ENCODE assay signal across 8 cellular contexts in genomic region chr16:57941016-57941656, GRCh38. TPM values are rescaled to one million over a fixed set of nuclear protein-coding genes. Genes with fewer than 3 reads are reported as not detected.
A peak's percentile ranks its signal among the peaks of the same experiment; 100 is the strongest.
DNase-seq lines count a peak whose midpoint lies in the region; ATAC-seq and TF ChIP-seq lines count a peak whose summit lies in the region.
"Had no signal": no experiment of that assay in that cellular context is flagged by ENCODE, and none has a peak within 500 bp of the region (broad histone marks: within the 10 kb centered on the region; RNA-seq: fewer than 3 reads in every experiment).

No MANE protein-coding gene starts in this region.

- no peaks in the 10 kb centered on the region for H3K27me3 ChIP-seq in MG63
- peaks cover 0 to 24% (median 0%) of the 10 kb centered on the region in 3 donors for H3K27me3 ChIP-seq in stomach
- no peaks in the 10 kb centered on the region for H3K27me3 ChIP-seq in uterus
- no peaks in the 10 kb centered on the region for H3K27me3 ChIP-seq in MM.1S (replicated peaks; ENCODE audit: insufficient read depth, low read length)

- WGBS in stomach, 5 donors = 25 to 36% (median 26%) methylated on average over 9 to 11 of the region's 11 CpGs

- DNase-seq in MG63 (peak; percentile 94), RWPE1 (ENCODE audit: low spot score) (peak; percentile 41), fibroblast of pulmonary artery (ENCODE audit: low read depth) (peak; percentile 54), stomach (peak; percentile 94), uterus (no peak), MM.1S (no peak)

- H3F3A ChIP-seq in MM.1S (ENCODE audit: insufficient read depth, low read length) = no peaks in the 10 kb centered on the region

- H3K4me2 ChIP-seq in MM.1S (ENCODE audit: low read depth, low read length) = no peak overlapping the region

- no peak overlapping the region for H3K4me3 ChIP-seq in MG63
- no peak overlapping the region for H3K4me3 ChIP-seq in fibroblast of pulmonary artery (replicated peaks; ENCODE audit: low read depth, low read length)
- H3K4me3 ChIP-seq in stomach = no peak overlapping the region
- no peak overlapping the region for H3K4me3 ChIP-seq in uterus
- H3K4me3 ChIP-seq in MM.1S (ENCODE audit: low read length) = no peak overlapping the region

- peak overlapping the region; percentile 94 for H3K27ac ChIP-seq in RWPE1
- H3K27ac ChIP-seq in stomach = no peak overlapping the region
- no peak overlapping the region for H3K27ac ChIP-seq in uterus
- no peak overlapping the region for H3K27ac ChIP-seq in MM.1S (ENCODE audit: low read length)

- no peak overlapping the region for H2AFZ ChIP-seq in MM.1S (ENCODE audit: low read length)

- POLR2A ChIA-PET in RWPE1 (lab: Yijun Ruan, JAX; ENCODE audit: low non-redundant PET) = no interaction called here

- H3K9me2 ChIP-seq in MM.1S (replicated peaks; ENCODE audit: insufficient read depth, low read length) = no peaks in the 10 kb centered on the region

- H3K36me3 ChIP-seq in MG63 (no peaks in the 10 kb centered on the region), stomach (no peaks in the 10 kb centered on the region), uterus (no peaks in the 10 kb centered on the region), MM.1S (replicated peaks; ENCODE audit: insufficient read depth, low read length) (no peaks in the 10 kb centered on the region)

- no peak overlapping the region for H3K9ac ChIP-seq in MM.1S (ENCODE audit: low read length)

- H3K79me2 ChIP-seq in MM.1S (ENCODE audit: low read length) = no peaks in the 10 kb centered on the region

- TF ChIP-seq CTCF in RWPE1 (conservative IDR thresholded peaks at IDR 0.05; ENCODE audit: low read depth) (no peak), fibroblast of pulmonary artery (IDR thresholded peaks at IDR 0.05; ENCODE audit: low read length, missing control alignments) (no peak), stomach (IDR thresholded peaks at IDR 0.05) (no peak), uterus (IDR thresholded peaks at IDR 0.05) (no peak), MM.1S (IDR thresholded peaks at IDR 0.05; ENCODE audit: low read length) (no peak)

- no peak for TF ChIP-seq EP300 in stomach (IDR thresholded peaks at IDR 0.05)

- no peak for ATAC-seq in HG02970 (IDR thresholded peaks at IDR 0.05; ENCODE audit: low FRiP score, unreplicated experiment)

- H3K9me3 ChIP-seq in MG63 (no peaks in the 10 kb centered on the region), stomach (no peaks in the 10 kb centered on the region), uterus (no peaks in the 10 kb centered on the region), MM.1S (replicated peaks; ENCODE audit: insufficient read depth, low read length) (no peaks in the 10 kb centered on the region)

- CTCF ChIA-PET in RWPE1 (lab: Yijun Ruan, JAX) = no interaction called here

- intact Hi-C loops in stomach (cut with DNase I; ENCODE audit: low total_unique reads) = no loop called here
- intact Hi-C loops in uterus (cut with DNase I; ENCODE audit: low total_unique reads) = no loop called here

- TF ChIP-seq POLR2A in stomach (IDR thresholded peaks at IDR 0.05) (no peak), uterus (IDR thresholded peaks at IDR 0.05) (no peak)

- H4K20me1 ChIP-seq in MM.1S (ENCODE audit: insufficient read depth, low read length) = no peaks in the 10 kb centered on the region

- peaks cover 11 to 30% (median 15%) of the 10 kb centered on the region in 4 donors for H3K4me1 ChIP-seq in stomach
- no peaks in the 10 kb centered on the region for H3K4me1 ChIP-seq in uterus
- no peaks in the 10 kb centered on the region for H3K4me1 ChIP-seq in MM.1S (ENCODE audit: low read length)

RNA-seq across cellular contexts. Expression of gene CNGB1, which starts 29.8 kb away (rescaled TPM):
- total RNA-seq in MG63 (2014; rRNA removed; shearing (Covaris generic); ENCODE audit: low replicate concordance) = not detected in 2 replicates
- 10 to 100 TPM in 1 of 5 donors, under 1 TPM in 1, not detected in 3; 0.73 to 18.0 TPM for total RNA-seq in stomach
- polyA plus RNA-seq in stomach = under 1 TPM in 1 of 3 donors, not detected in 2; 0.08 TPM
- total RNA-seq in uterus = not detected
- total RNA-seq: chondrocyte had no signal

RNA-seq across cellular contexts. Expression of gene ZNF319, which starts 59.3 kb away (rescaled TPM):
- 9.3 and 15.5 TPM in 2 replicates for total RNA-seq in MG63 (2014; rRNA removed; shearing (Covaris generic); ENCODE audit: low replicate concordance)
- total RNA-seq in stomach (10 to 100 TPM in 1 of 5 donors, 1 to 10 TPM in 3, not detected in 1; 2.4 to 11.0 (median 5.3) TPM), uterus (10 to 100 TPM in 1 of 4 donors, 1 to 10 TPM in 3; 5.4 to 11.5 (median 6.9) TPM)
- polyA plus RNA-seq in stomach = 1 to 10 TPM; 1.4 to 2.7 (median 2.2) TPM

Comparison
In these comparisons a context has a peak if more than half of its experiments do, and no peak if none do; other contexts are left out.
1. DNase-seq: peak in MG63 (single experiment), RWPE1 (single experiment), fibroblast of pulmonary artery (single experiment) and stomach (single experiment); none in uterus (0 of 2) and MM.1S (single experiment).